ENCODE assay signal across 17 cellular contexts in the genomic region with DNA sequence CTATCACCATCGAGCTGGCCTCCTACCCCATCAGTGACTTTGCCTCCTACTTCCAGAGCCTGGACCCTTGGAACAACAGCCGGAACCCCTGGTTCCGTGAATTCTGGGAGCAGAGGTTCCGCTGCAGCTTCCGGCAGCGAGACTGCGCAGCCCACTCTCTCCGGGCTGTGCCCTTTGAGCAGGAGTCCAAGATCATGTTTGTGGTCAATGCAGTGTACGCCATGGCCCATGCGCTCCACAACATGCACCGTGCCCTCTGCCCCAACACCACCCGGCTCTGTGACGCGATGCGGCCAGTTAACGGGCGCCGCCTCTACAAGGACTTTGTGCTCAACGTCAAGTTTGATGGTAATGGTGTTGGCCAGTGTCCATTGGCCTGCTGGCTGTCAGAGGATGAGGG. TPM values are rescaled to one million over a fixed set of nuclear protein-coding genes. Genes with fewer than 3 reads are reported as not detected.
DNase-seq lines count a peak whose midpoint lies in the region; TF ChIP-seq lines count a peak whose summit lies in the region.
"Had no signal": no experiment of that assay in that cellular context is flagged by ENCODE, and none has a peak within 500 bp of the region (broad histone marks: within the 10 kb centered on the region; RNA-seq: fewer than 3 reads in every experiment).

No MANE protein-coding gene starts in this region.

- H3K4me3 ChIP-seq in Peyer's patch (no peak overlapping the region), A673 (ENCODE audit: low read depth, low read length, poor library complexity, severe bottlenecking) (no peak overlapping the region), esophagus squamous epithelium (no peak overlapping the region)
- H3K4me3 ChIP-seq: GM23338, SK-N-MC had no signal

- no peak overlapping the region for H3K27ac ChIP-seq in Peyer's patch
- H3K27ac ChIP-seq in A673 (ENCODE audit: low read depth, low read length, poor library complexity, severe bottlenecking), result no peak overlapping the region
- H3K27ac ChIP-seq in esophagus squamous epithelium, result no peak overlapping the region
- H3K27ac ChIP-seq: KMS-11, SK-N-MC had no signal

- 90 to 91% methylated on average over 8 to 9 of the region's 19 CpGs for whole genome bisulfite sequencing in esophagus squamous epithelium, 2 donors

- no peaks in the 10 kb centered on the region for H3K9me3 ChIP-seq in Peyer's patch
- no peaks in the 10 kb centered on the region for H3K9me3 ChIP-seq in A673 (ENCODE audit: low read depth, low read length, poor library complexity, severe bottlenecking)
- no peaks in the 10 kb centered on the region for H3K9me3 ChIP-seq in esophagus squamous epithelium

- CTCF ChIA-PET in A673 (lab: Charles Lee), result no interaction called here

- H3K27me3 Mint-ChIP-seq in type B pancreatic cell, result peaks cover 24% of the 10 kb centered on the region

- no peaks in the 10 kb centered on the region for H3K9me3 Mint-ChIP-seq in type B pancreatic cell
- H3K9me3 Mint-ChIP-seq: GM23338 had no signal

- no peaks in the 10 kb centered on the region for H3K36me3 ChIP-seq in Peyer's patch
- H3K36me3 ChIP-seq in A673 (ENCODE audit: insufficient read depth, low read length, poor library complexity, severe bottlenecking), result no peaks in the 10 kb centered on the region
- no peaks in the 10 kb centered on the region for H3K36me3 ChIP-seq in esophagus squamous epithelium

- H3K4me1 Mint-ChIP-seq in type B pancreatic cell (ENCODE audit: unreplicated experiment), result no peaks in the 10 kb centered on the region

- no TSS peak for BruUV-seq in A673 (replicated peaks; lab: Mats Ljungman, UMichigan)

- H3K36me3 Mint-ChIP-seq in type B pancreatic cell, result no peaks in the 10 kb centered on the region

- H3K27ac Mint-ChIP-seq in type B pancreatic cell, result no peak overlapping the region
- H3K27ac Mint-ChIP-seq: GM23338 had no signal

- no peak overlapping the region for H3K4me3 Mint-ChIP-seq in type B pancreatic cell
- H3K4me3 Mint-ChIP-seq: GM23338 had no signal

- H3K27me3 ChIP-seq in Peyer's patch (no peaks in the 10 kb centered on the region), A673 (replicated peaks; ENCODE audit: insufficient read depth, low read depth, low read length, poor library complexity) (no peaks in the 10 kb centered on the region), esophagus squamous epithelium (peaks cover 0 to 10% (median 0%) of the 10 kb centered on the region in 4 donors)

- DNase-seq in activated CD8-positive, alpha-beta memory T cell treated with anti-CD3 and anti-CD28 coated beads for 24 hours, result peak; percentile 46
- DNase-seq in activated CD8-positive, alpha-beta memory T cell treated with anti-CD3 and anti-CD28 coated beads, Interleukin-2, amount 50 U/mL, for 4 hours, result no peak
- DNase-seq in Peyer's patch (peak in 2 of 3 donors; percentile 28 to 31), iPS-NIHi11 (ENCODE audit: low spot score) (peak; percentile 2), type B pancreatic cell (ENCODE audit: extremely low spot score, unreplicated experiment) (peak; percentile 64), A673 (ENCODE audit: low spot score) (no peak), esophagus squamous epithelium (lab: John Stamatoyannopoulos, UW) (no peak)
- DNase-seq in stimulated activated naive CD4-positive, alpha-beta T cell treated with Interleukin-2 at 50 U/mL for 16 hours (lab: John Stamatoyannopoulos, UW), result no peak
- DNase-seq: Calu3, GF-D8, NCI-H1092, NCI-H345, NCI-H69, PC-3 had no signal

- no peak for TF ChIP-seq CTCF in Peyer's patch (IDR thresholded peaks at IDR 0.05)
- no peak for TF ChIP-seq CTCF in type B pancreatic cell (conservative IDR thresholded peaks at IDR 0.05)
- no peak for TF ChIP-seq CTCF in A673 (conservative IDR thresholded peaks at IDR 0.05; ENCODE audit: low read depth, low read length)
- no peak for TF ChIP-seq CTCF in esophagus squamous epithelium (IDR thresholded peaks at IDR 0.05)

- intact Hi-C loops in A673 (cut with micrococcal nuclease; ENCODE audit: unreplicated experiment), result no loop called here
- intact Hi-C loops in esophagus squamous epithelium (cut with DNase I), result no loop called here

- POLR2A ChIA-PET in A673 (lab: Charles Lee; ENCODE audit: low non-redundant PET), result no interaction called here

- TF ChIP-seq POLR2A in Peyer's patch (IDR thresholded peaks at IDR 0.05) (no peak), esophagus squamous epithelium (IDR thresholded peaks at IDR 0.05) (no peak)

- no peaks in the 10 kb centered on the region for H3K4me1 ChIP-seq in Peyer's patch
- no peaks in the 10 kb centered on the region for H3K4me1 ChIP-seq in A673 (ENCODE audit: insufficient read depth, low read length, poor library complexity, severe bottlenecking)
- no peaks in the 10 kb centered on the region for H3K4me1 ChIP-seq in esophagus squamous epithelium

RNA-seq across cellular contexts. Expression of a gene that starts 6.1 kb away (rescaled TPM):
- 1 to 10 TPM in 1 of 4 donors, under 1 TPM in 2, not detected in 1; 0.54 to 2.5 (median 0.57) TPM for total RNA-seq in Peyer's patch
- total RNA-seq in type B pancreatic cell (ENCODE audit: low replicate concordance), result 0.29 and 0.58 TPM in 2 replicates
- 2.9 and 5.6 TPM in 2 replicates for total RNA-seq in A673 (2021)
- under 1 TPM in 3 of 4 donors, not detected in 1; 0.04 to 0.57 (median 0.53) TPM for total RNA-seq in esophagus squamous epithelium

RNA-seq across cellular contexts. Expression of a gene that starts 41.9 kb away (rescaled TPM):
- 100 to 1,000 TPM in 1 of 4 donors, 10 to 100 TPM in 3; 22.3 to 118 (median 83.2) TPM for total RNA-seq in Peyer's patch
- 43.8 and 50.0 TPM in 2 replicates for total RNA-seq in type B pancreatic cell (ENCODE audit: low replicate concordance)
- 21.4 and 23.0 TPM in 2 replicates for total RNA-seq in A673 (2021)
- 10 to 100 TPM; 39.9 to 65.0 (median 57.3) TPM for total RNA-seq in esophagus squamous epithelium

Comparison
In these comparisons a context has a peak if more than half of its experiments do, and no peak if none do; other contexts are left out.
1. DNase-seq: peak in activated CD8-positive, alpha-beta memory T cell treated with anti-CD3 and anti-CD28 coated beads for 24 hours (single experiment), Peyer's patch (2 of 3), iPS-NIHi11 (single experiment) and type B pancreatic cell (single experiment); none in activated CD8-positive, alpha-beta memory T cell treated with anti-CD3 and anti-CD28 coated beads, Interleukin-2, amount 50 U/mL, for 4 hours (single experiment), A673 (single experiment), stimulated activated naive CD4-positive, alpha-beta T cell treated with Interleukin-2 at 50 U/mL for 16 hours (single experiment) and esophagus squamous epithelium (single experiment).